Comparison of ENCODE assay signal across 8 cellular contexts in genomic region chr5:8340739-8341344, GRCh38.
DNase-seq lines count a peak whose midpoint lies in the region; ATAC-seq and TF ChIP-seq lines count a peak whose summit lies in the region.

No MANE protein-coding gene starts in this region.

- no peaks in the 10 kb centered on the region for H3K4me1 ChIP-seq in sigmoid colon

- H3K27me3 ChIP-seq in dorsolateral prefrontal cortex (no peaks in the 10 kb centered on the region), sigmoid colon (no peaks in the 10 kb centered on the region)

- peak overlapping the region in 6 of 59 donors; percentile 6 to 48 (median 28) for H3K27ac ChIP-seq in dorsolateral prefrontal cortex
- no peak overlapping the region for H3K27ac ChIP-seq in sigmoid colon

- no peak for ATAC-seq in GM18873 (IDR thresholded peaks at IDR 0.05; ENCODE audit: low FRiP score, unreplicated experiment)

- 8 to 35% methylated on average over 1 of the region's 1 CpG for WGBS in sigmoid colon, 2 donors

- no peaks in the 10 kb centered on the region for H3K9me3 ChIP-seq in sigmoid colon

- intact Hi-C loops in dorsolateral prefrontal cortex (cut with DNase I), result no loop called here
- intact Hi-C loops in sigmoid colon (cut with DNase I), result no loop called here

- TF ChIP-seq CTCF in GM10266 (IDR thresholded peaks at IDR 0.05; ENCODE audit: control insufficient read depth, insufficient read depth, low read depth, missing control alignments) (peak; percentile 29), dorsolateral prefrontal cortex (IDR thresholded peaks at IDR 0.05 in 54 of 56, conservative IDR thresholded peaks at IDR 0.05 in 2 of 56; ENCODE audit: low read depth in 1 of 56, partially characterized antibody in 56 of 56) (peak in 54 of 56 donors; percentile 24 to 71 (median 54)), sigmoid colon (IDR thresholded peaks at IDR 0.05) (peak in 2 of 4 experiments; percentile 10 to 33)

- TF ChIP-seq POLR2A in sigmoid colon (IDR thresholded peaks at IDR 0.05), result no peak

- no peak for TF ChIP-seq EP300 in sigmoid colon (IDR thresholded peaks at IDR 0.05)

- no peaks in the 10 kb centered on the region for H3K36me3 ChIP-seq in sigmoid colon

- no peak for DNase-seq in GM10266 (ENCODE audit: extremely low spot score)
- peak; percentile 18 for DNase-seq in NCI-H1694 treated with DMSO at 0.1 percent for 48 hours (lab: John Stamatoyannopoulos, UW)
- DNase-seq in dorsolateral prefrontal cortex, result no peak
- peak; percentile 9 for DNase-seq in renal cortical epithelial cell (ENCODE audit: low read depth)
- DNase-seq in sigmoid colon, result no peak
- DNase-seq in DMS114 treated with DMSO at 0.1 percent for 48 hours (lab: John Stamatoyannopoulos, UW; ENCODE audit: unreplicated experiment), result no peak
- DNase-seq in ecto neural progenitor cell (ENCODE audit: low spot score), result no peak

- H3K4me3 ChIP-seq in dorsolateral prefrontal cortex, result peak overlapping the region in 5 of 59 donors; percentile 7 to 33 (median 21)
- H3K4me3 ChIP-seq in sigmoid colon, result no peak overlapping the region

Comparison
In these comparisons a context has a peak if more than half of its experiments do, and no peak if none do; other contexts are left out.
1. DNase-seq: peak in NCI-H1694 treated with DMSO at 0.1 percent for 48 hours (single experiment) and renal cortical epithelial cell (single experiment); none in GM10266 (single experiment), dorsolateral prefrontal cortex (0 of 10), sigmoid colon (single experiment), DMS114 treated with DMSO at 0.1 percent for 48 hours (single experiment) and ecto neural progenitor cell (single experiment).